9 cellular contexts compared by ENCODE assay signal in the genomic region with DNA sequence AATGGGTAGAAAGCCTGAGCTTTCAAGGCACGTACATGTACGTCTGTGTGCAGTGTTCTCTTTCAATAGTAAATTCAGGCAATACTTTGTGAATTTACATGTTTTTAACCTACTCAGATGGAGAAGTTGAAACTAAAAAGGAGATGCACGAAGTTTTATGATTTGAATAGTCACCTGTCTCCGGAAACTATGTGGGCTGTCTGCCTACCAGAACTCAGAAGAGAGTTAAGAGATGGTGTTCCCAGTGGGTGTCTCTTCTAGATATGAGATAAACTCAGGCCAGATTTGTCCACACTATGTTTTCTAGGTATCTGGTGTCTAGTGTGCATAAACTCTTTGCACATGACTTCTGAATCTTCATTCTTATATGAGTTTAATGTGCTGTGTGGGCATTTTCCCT.
A peak's percentile ranks its signal among the peaks of the same experiment; 100 is the strongest.
DNase-seq lines count a peak whose midpoint lies in the region; ATAC-seq and TF ChIP-seq lines count a peak whose summit lies in the region.
"Had no signal": no experiment of that assay in that cellular context is flagged by ENCODE, and none has a peak within 500 bp of the region (broad histone marks: within the 10 kb centered on the region; RNA-seq: fewer than 3 reads in every experiment).

No MANE protein-coding gene starts in this region.

- H3K27ac Mint-ChIP-seq in activated T-cell treated with anti-CD3 and anti-CD28 coated beads, Interleukin-2, amount 50 U/mL, for 24 hours = peak overlapping the region; percentile 99
- H3K27ac Mint-ChIP-seq in T-cell = peak overlapping the region; percentile 84 to 86
- peak overlapping the region; percentile 92 for H3K27ac Mint-ChIP-seq in stimulated activated naive B cell treated with anti-CD40 and anti-IgM and Interleukin-4, amounts not matched to agents 10 μg/mL and 1 μg/mL and 100 μg/mL, for 72 hours

- POLR2A ChIA-PET in T-cell (lab: Charles Lee) = interaction anchor here in 1 of 2 donors (0.5 to 1.2 kb wide), 2 partner anchors 26 to 134 kb away, joined by 3 to 9 read pairs; no protein-coding TSS in a partner anchor

- H3K9ac ChIP-seq in colonic mucosa (ENCODE audit: low read depth in 2 of 2, low read length in 2 of 2) = no peak overlapping the region

- no peaks in the 10 kb centered on the region for H3K9me3 Mint-ChIP-seq in activated T-cell treated with anti-CD3 and anti-CD28 coated beads, Interleukin-2, amount 50 U/mL, for 24 hours
- no peaks in the 10 kb centered on the region for H3K9me3 Mint-ChIP-seq in T-cell
- H3K9me3 Mint-ChIP-seq in stimulated activated naive B cell treated with anti-CD40 and anti-IgM and Interleukin-4, amounts not matched to agents 10 μg/mL and 1 μg/mL and 100 μg/mL, for 72 hours = no peaks in the 10 kb centered on the region

- no peak overlapping the region for H3K27ac ChIP-seq in colonic mucosa

- TF ChIP-seq CTCF in colonic mucosa (IDR thresholded peaks at IDR 0.05) = no peak

- H3K4me1 Mint-ChIP-seq in activated T-cell treated with anti-CD3 and anti-CD28 coated beads, Interleukin-2, amount 50 U/mL, for 24 hours (ENCODE audit: low read depth) = peaks cover 92% of the 10 kb centered on the region
- H3K4me1 Mint-ChIP-seq in T-cell = peaks cover 73 to 87% (median 81%) of the 10 kb centered on the region in 3 donors
- peaks cover 44 to 80% of the 10 kb centered on the region in 2 donors for H3K4me1 Mint-ChIP-seq in stimulated activated naive B cell treated with anti-CD40 and anti-IgM and Interleukin-4, amounts not matched to agents 10 μg/mL and 1 μg/mL and 100 μg/mL, for 72 hours

- no peaks in the 10 kb centered on the region for H3K9me3 ChIP-seq in colonic mucosa

- no peaks in the 10 kb centered on the region for H3K4me1 ChIP-seq in colonic mucosa

- CTCF ChIA-PET in T-cell (lab: Charles Lee) = interaction anchor here (0.6 to 1.1 kb wide), 3 partner anchors 9 to 857 kb away, joined by 3 read pairs; no protein-coding TSS in a partner anchor

- peak; percentile 85 for ATAC-seq in HG02870 (IDR thresholded peaks at IDR 0.05; ENCODE audit: unreplicated experiment)
- peak; percentile 58 to 78 (median 74) for ATAC-seq in T-cell (replicated peaks in 1 of 4)
- peak; percentile 68 to 78 for ATAC-seq in stimulated activated naive B cell treated with anti-CD40 and anti-IgM and Interleukin-4, amounts not matched to agents 10 μg/mL and 1 μg/mL and 100 μg/mL, for 72 hours (replicated peaks)

- intact Hi-C loops in colonic mucosa (cut with DNase I) = no loop called here

- H3K27me3 ChIP-seq in colonic mucosa = no peaks in the 10 kb centered on the region

- no peaks in the 10 kb centered on the region for H3K27me3 Mint-ChIP-seq in activated T-cell treated with anti-CD3 and anti-CD28 coated beads, Interleukin-2, amount 50 U/mL, for 24 hours
- no peaks in the 10 kb centered on the region for H3K27me3 Mint-ChIP-seq in T-cell
- no peaks in the 10 kb centered on the region for H3K27me3 Mint-ChIP-seq in stimulated activated naive B cell treated with anti-CD40 and anti-IgM and Interleukin-4, amounts not matched to agents 10 μg/mL and 1 μg/mL and 100 μg/mL, for 72 hours

- H3K36me3 ChIP-seq in colonic mucosa = no peaks in the 10 kb centered on the region

- H3K36me3 Mint-ChIP-seq in activated T-cell treated with anti-CD3 and anti-CD28 coated beads, Interleukin-2, amount 50 U/mL, for 24 hours (ENCODE audit: low read depth) = peaks cover 12% of the 10 kb centered on the region
- peaks cover 24% of the 10 kb centered on the region for H3K36me3 Mint-ChIP-seq in T-cell
- H3K36me3 Mint-ChIP-seq in stimulated activated naive B cell treated with anti-CD40 and anti-IgM and Interleukin-4, amounts not matched to agents 10 μg/mL and 1 μg/mL and 100 μg/mL, for 72 hours = peaks cover 0 to 5% of the 10 kb centered on the region in 2 donors

- DNase-seq in activated T-cell treated with anti-CD3 and anti-CD28 coated beads, Interleukin-2, amount 50 U/mL, for 24 hours = no peak
- DNase-seq in activated T-cell treated with anti-CD3 and anti-CD28 coated beads, Interleukin-2, amount 50 U/mL, for 1 hour = no peak
- DNase-seq in T-cell (peak in 3 of 34 experiments; percentile 4 to 21 (median 12)), SIG-M5 treated with dmso at 0.1 percent for 504 hours (lab: John Stamatoyannopoulos, UW; ENCODE audit: unreplicated experiment) (no peak), globus pallidus (ENCODE audit: low spot score) (no peak), colonic mucosa (no peak)
- peak; percentile 27 for DNase-seq in stimulated activated naive B cell treated with anti-CD40 and anti-IgM and Interleukin-4, amounts not matched to agents 10 μg/mL and 1 μg/mL and 100 μg/mL, for 72 hours
- DNase-seq: NCI-H345 had no signal

- H3K4me3 ChIP-seq in colonic mucosa = no peak overlapping the region

- H3K4me3 Mint-ChIP-seq in activated T-cell treated with anti-CD3 and anti-CD28 coated beads, Interleukin-2, amount 50 U/mL, for 24 hours = peak overlapping the region; percentile 61
- peak overlapping the region; percentile 46 to 67 (median 61) for H3K4me3 Mint-ChIP-seq in T-cell
- peak overlapping the region; percentile 60 to 77 for H3K4me3 Mint-ChIP-seq in stimulated activated naive B cell treated with anti-CD40 and anti-IgM and Interleukin-4, amounts not matched to agents 10 μg/mL and 1 μg/mL and 100 μg/mL, for 72 hours
